ENCODE assay signal across 7 cellular contexts in the genomic region with DNA sequence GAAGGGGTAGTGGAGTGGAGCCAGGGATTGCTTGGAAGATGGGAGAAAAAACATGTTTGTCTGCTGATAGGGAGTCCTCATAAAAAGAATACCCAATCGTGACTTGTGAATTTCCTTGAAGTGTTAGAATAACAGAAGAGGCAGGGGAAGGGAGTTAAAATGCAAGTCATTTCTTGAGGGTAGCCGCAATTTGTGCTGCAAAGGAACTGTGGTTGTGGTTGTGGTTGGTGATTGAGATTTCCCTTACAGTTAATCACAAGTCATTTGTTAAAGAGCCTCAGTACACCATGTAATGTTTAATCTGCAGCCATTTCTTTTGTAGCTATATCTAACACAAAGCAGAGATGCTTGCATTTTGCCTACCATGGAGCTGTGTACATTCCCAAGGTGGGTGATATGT.
DNase-seq lines count a peak whose midpoint lies in the region; ATAC-seq and TF ChIP-seq lines count a peak whose summit lies in the region.

No MANE protein-coding gene starts in this region.

- no peaks in the 10 kb centered on the region for H3K27me3 ChIP-seq in MM.1S (replicated peaks; ENCODE audit: insufficient read depth, low read length)

- H3K4me1 ChIP-seq in MM.1S (ENCODE audit: low read length) = peaks cover 17% of the 10 kb centered on the region; the same call in 1 of the 2 replicates

- H3K9ac ChIP-seq in MM.1S (ENCODE audit: low read length) = no peak overlapping the region

- no peaks in the 10 kb centered on the region for H3K79me2 ChIP-seq in MM.1S (ENCODE audit: low read length)

- no peak overlapping the region for H3K4me2 ChIP-seq in MM.1S (ENCODE audit: low read depth, low read length)

- no peak for TF ChIP-seq CTCF in MM.1S (IDR thresholded peaks at IDR 0.05; ENCODE audit: low read length)

- H3K36me3 ChIP-seq in MM.1S (replicated peaks; ENCODE audit: insufficient read depth, low read length) = no peaks in the 10 kb centered on the region

- H3K9me2 ChIP-seq in MM.1S (replicated peaks; ENCODE audit: insufficient read depth, low read length) = no peaks in the 10 kb centered on the region

- H2AFZ ChIP-seq in MM.1S (ENCODE audit: low read length) = no peak overlapping the region

- no peak overlapping the region for H3K27ac ChIP-seq in MM.1S (ENCODE audit: low read length)

- 0 out of 2 replicates have a peak, but pooled peaks cover 2% of the 10 kb centered on the region for H3F3A ChIP-seq in MM.1S (ENCODE audit: insufficient read depth, low read length)

- DNase-seq in MM.1S = peak; percentile 69
- peak; percentile 17 for DNase-seq in activated T-helper 1 cell treated with Interleukin-2 at 50 U/mL for 16 hours (ENCODE audit: low read depth)
- DNase-seq in stimulated activated CD4-positive, alpha-beta T cell treated with anti-CD3 and anti-CD28 coated beads, Interleukin-4, amount 100 ng/mL, for 1 hour = peak; percentile 17
- no peak for DNase-seq in NCI-H345 treated with DMSO at 0.1 percent for 48 hours (lab: John Stamatoyannopoulos, UW; ENCODE audit: unreplicated experiment)
- no peak for DNase-seq in iPS-NIHi7 (ENCODE audit: extremely low spot score)

- H3K4me3 ChIP-seq in MM.1S (ENCODE audit: low read length) = no peak overlapping the region

- no peaks in the 10 kb centered on the region for H3K9me3 ChIP-seq in MM.1S (replicated peaks; ENCODE audit: insufficient read depth, low read length)

- peak; percentile 85 for ATAC-seq in GM19467 (IDR thresholded peaks at IDR 0.05; ENCODE audit: unreplicated experiment)
- ATAC-seq in GM21526 (IDR thresholded peaks at IDR 0.05; ENCODE audit: low FRiP score, unreplicated experiment) = no peak

- no peaks in the 10 kb centered on the region for H4K20me1 ChIP-seq in MM.1S (ENCODE audit: insufficient read depth, low read length)

Comparison
In these comparisons a context has a peak if more than half of its experiments do, and no peak if none do; other contexts are left out.
1. DNase-seq: peak in MM.1S (single experiment), activated T-helper 1 cell treated with Interleukin-2 at 50 U/mL for 16 hours (single experiment) and stimulated activated CD4-positive, alpha-beta T cell treated with anti-CD3 and anti-CD28 coated beads, Interleukin-4, amount 100 ng/mL, for 1 hour (single experiment); none in NCI-H345 treated with DMSO at 0.1 percent for 48 hours (single experiment) and iPS-NIHi7 (single experiment).